20 cellular contexts compared by ENCODE assay signal in genomic region chr22:17305076-17305475, GRCh38.
"Had no signal": no experiment of that assay in that cellular context is flagged by ENCODE, and none has a peak within 500 bp of the region (broad histone marks: within the 10 kb centered on the region; RNA-seq: fewer than 3 reads in every experiment).

No MANE protein-coding gene starts in this region.

- DNase-seq: activated CD4-positive, alpha-beta T cell treated with anti-CD3 and anti-CD28 coated beads, Interleukin-2, amount 50 U/mL, for 1 hour; activated gamma-delta T cell treated with Interleukin-2 at 50 U/mL for 16 hours; caudate nucleus; immature natural killer cell; kidney glomerular epithelial cell; left ventricle myocardium superior; mesenchymal stem cell; natural killer cell; pancreas; sigmoid colon; SJCRH30; stimulated activated CD4-positive, alpha-beta T cell treated with anti-CD3 and anti-CD28 coated beads, Interleukin-4, amount 100 ng/mL, for 4 hours; stimulated activated naive CD4-positive, alpha-beta T cell treated with Interleukin-2 at 50 U/mL for 16 hours; T-helper 9 cell had no signal

- ATAC-seq: left ventricle myocardium superior, natural killer cell, pancreas had no signal

- H3K9me3 Mint-ChIP-seq: activated T-cell treated with anti-CD3 and anti-CD28 coated beads, Interleukin-2, amount 50 U/mL, for 72 hours; immature natural killer cell; natural killer cell; type B pancreatic cell had no signal

- H3K36me3 Mint-ChIP-seq: activated naive CD8-positive, alpha-beta T cell; brain; immature natural killer cell; natural killer cell; type B pancreatic cell had no signal

- H3K27ac Mint-ChIP-seq: natural killer cell, type B pancreatic cell had no signal

- H3K9me3 ChIP-seq: neutrophil, pancreas, sigmoid colon, SJCRH30, suprapubic skin had no signal

- H3K27me3 Mint-ChIP-seq: activated naive CD8-positive, alpha-beta T cell; type B pancreatic cell had no signal

- H3K4me1 Mint-ChIP-seq: brain had no signal

- H3K4me3 Mint-ChIP-seq: brain, immature natural killer cell, natural killer cell, type B pancreatic cell had no signal
